1 cellular context compared by ENCODE assay signal in the genomic region with DNA sequence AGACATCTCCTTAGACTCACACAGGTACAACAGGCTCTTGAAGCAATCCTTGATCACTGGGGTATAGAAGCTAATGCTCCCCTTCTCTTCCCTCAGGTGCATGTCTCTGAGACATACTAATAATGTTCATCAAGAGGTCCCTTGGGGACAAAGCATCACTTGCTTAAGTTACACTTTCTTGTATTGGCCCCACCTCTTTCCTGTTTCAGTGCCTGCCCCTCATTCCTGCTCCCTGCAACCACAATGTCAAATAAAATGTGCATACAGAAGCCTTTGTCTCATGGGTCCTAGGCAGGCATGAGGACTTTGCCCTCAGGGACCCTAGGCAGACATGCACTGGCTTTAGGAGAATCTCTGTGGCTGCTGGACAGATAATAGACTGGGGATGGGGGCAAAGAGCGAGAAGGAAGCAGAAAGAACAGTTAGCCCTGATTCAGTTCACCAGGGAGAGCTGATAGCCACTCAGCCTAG.
A peak's percentile ranks its signal among the peaks of the same experiment; 100 is the strongest.
TF ChIP-seq lines count a peak whose summit lies in the region.

No MANE protein-coding gene starts in this region.

TF ChIP-seq in HepG2, 621 proteins besides CTCF, POLR2A, EP300 and RAD21 (continued from another document and continues in another):
- TF ChIP-seq, protein P1, sequence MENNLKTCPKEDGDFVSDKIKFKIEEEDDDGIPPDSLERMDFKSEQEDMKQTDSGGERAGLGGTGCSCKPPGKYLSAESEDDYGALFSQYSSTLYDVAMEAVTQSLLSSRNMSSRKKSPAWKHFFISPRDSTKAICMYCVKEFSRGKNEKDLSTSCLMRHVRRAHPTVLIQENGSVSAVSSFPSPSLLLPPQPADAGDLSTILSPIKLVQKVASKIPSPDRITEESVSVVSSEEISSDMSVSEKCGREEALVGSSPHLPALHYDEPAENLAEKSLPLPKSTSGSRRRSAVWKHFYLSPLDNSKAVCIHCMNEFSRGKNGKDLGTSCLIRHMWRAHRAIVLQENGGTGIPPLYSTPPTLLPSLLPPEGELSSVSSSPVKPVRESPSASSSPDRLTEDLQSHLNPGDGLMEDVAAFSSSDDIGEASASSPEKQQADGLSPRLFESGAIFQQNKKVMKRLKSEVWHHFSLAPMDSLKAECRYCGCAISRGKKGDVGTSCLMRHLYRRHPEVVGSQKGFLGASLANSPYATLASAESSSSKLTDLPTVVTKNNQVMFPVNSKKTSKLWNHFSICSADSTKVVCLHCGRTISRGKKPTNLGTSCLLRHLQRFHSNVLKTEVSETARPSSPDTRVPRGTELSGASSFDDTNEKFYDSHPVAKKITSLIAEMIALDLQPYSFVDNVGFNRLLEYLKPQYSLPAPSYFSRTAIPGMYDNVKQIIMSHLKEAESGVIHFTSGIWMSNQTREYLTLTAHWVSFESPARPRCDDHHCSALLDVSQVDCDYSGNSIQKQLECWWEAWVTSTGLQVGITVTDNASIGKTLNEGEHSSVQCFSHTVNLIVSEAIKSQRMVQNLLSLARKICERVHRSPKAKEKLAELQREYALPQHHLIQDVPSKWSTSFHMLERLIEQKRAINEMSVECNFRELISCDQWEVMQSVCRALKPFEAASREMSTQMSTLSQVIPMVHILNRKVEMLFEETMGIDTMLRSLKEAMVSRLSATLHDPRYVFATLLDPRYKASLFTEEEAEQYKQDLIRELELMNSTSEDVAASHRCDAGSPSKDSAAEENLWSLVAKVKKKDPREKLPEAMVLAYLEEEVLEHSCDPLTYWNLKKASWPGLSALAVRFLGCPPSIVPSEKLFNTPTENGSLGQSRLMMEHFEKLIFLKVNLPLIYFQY (CRISPR knock-in tag; IDR thresholded peaks at IDR 0.05; ENCODE audit: borderline replicate concordance): no peak
- TF ChIP-seq PAWR (CRISPR knock-in tag; IDR thresholded peaks at IDR 0.05; ENCODE audit: borderline replicate concordance) (no peak), ZNF205 (CRISPR knock-in tag; IDR thresholded peaks at IDR 0.05) (0 out of 2 replicates have a peak, but pooled peaks have one; percentile 42), GATAD2A (CRISPR knock-in tag; IDR thresholded peaks at IDR 0.05) (peak; percentile 34; the same call in 1 of the 2 replicates), TARDBP (CRISPR knock-in tag; IDR thresholded peaks at IDR 0.05) (0 out of 2 replicates have a peak, but pooled peaks have one; percentile 24), PITX1 (CRISPR knock-in tag; IDR thresholded peaks at IDR 0.05) (0 out of 2 replicates have a peak, but pooled peaks have one; percentile 26), AGO1 (IDR thresholded peaks at IDR 0.05; ENCODE audit: low read depth, low read length, poor library complexity, severe bottlenecking) (no peak), NCOR1 (IDR thresholded peaks at IDR 0.05; ENCODE audit: borderline replicate concordance, low read length) (peak; percentile 78; the same call in 1 of the 2 replicates), MIER2 (CRISPR knock-in tag; IDR thresholded peaks at IDR 0.05) (0 out of 2 replicates have a peak, but pooled peaks have one; percentile 24), ZNF264 (CRISPR knock-in tag; IDR thresholded peaks at IDR 0.05) (0 out of 2 replicates have a peak, but pooled peaks have one; percentile 22), ZNF292 (CRISPR knock-in tag; IDR thresholded peaks at IDR 0.05; ENCODE audit: borderline replicate concordance, low read depth) (peak; percentile 36; the same call in 1 of the 2 replicates), PHF21A (CRISPR knock-in tag; IDR thresholded peaks at IDR 0.05) (peak; percentile 47; the same call in 1 of the 2 replicates), EHMT2 (IDR thresholded peaks at IDR 0.05; ENCODE audit: borderline replicate concordance, low read depth, low read length) (peak; percentile 65; the same call in 1 of the 2 replicates), HNF4G (IDR thresholded peaks at IDR 0.05; ENCODE audit: borderline replicate concordance, low read depth, low read length) (peak; percentile 82), HNF4G (CRISPR knock-in tag; IDR thresholded peaks at IDR 0.05; ENCODE audit: borderline replicate concordance, low read depth) (peak; percentile 59; the same call in 1 of the 2 replicates), NONO (IDR thresholded peaks at IDR 0.05) (no peak), NONO (CRISPR knock-in tag; conservative IDR thresholded peaks at IDR 0.05) (0 out of 2 replicates have a peak, but pooled peaks have one; percentile 21), MTA3 (CRISPR knock-in tag; IDR thresholded peaks at IDR 0.05) (no peak), ISL2 (CRISPR knock-in tag; IDR thresholded peaks at IDR 0.05) (peak; percentile 24; the same call in 1 of the 2 replicates), TBL1XR1 (IDR thresholded peaks at IDR 0.05; ENCODE audit: borderline replicate concordance, low read length, partially characterized antibody) (no peak), ZNF644 (CRISPR knock-in tag; IDR thresholded peaks at IDR 0.05; ENCODE audit: low read depth) (peak; percentile 80), MEF2D (CRISPR knock-in tag; IDR thresholded peaks at IDR 0.05) (no peak), ZNF34 (CRISPR knock-in tag; IDR thresholded peaks at IDR 0.05; ENCODE audit: borderline replicate concordance) (no peak), MAZ (IDR thresholded peaks at IDR 0.05; ENCODE audit: borderline replicate concordance, low read depth, low read length) (peak; percentile 35; the same call in 1 of the 2 replicates), MAZ (CRISPR knock-in tag; IDR thresholded peaks at IDR 0.05; ENCODE audit: low read depth) (no peak), KDM6A (CRISPR knock-in tag; IDR thresholded peaks at IDR 0.05; ENCODE audit: low read depth) (0 out of 2 replicates have a peak, but pooled peaks have one; percentile 15), TEAD3 (CRISPR knock-in tag; optimal IDR thresholded peaks at IDR 0.05; ENCODE audit: borderline replicate concordance) (peak; percentile 33), NR2F6 (IDR thresholded peaks at IDR 0.05) (peak; percentile 24; the same call in 1 of the 2 replicates), NR2F6 (CRISPR knock-in tag; IDR thresholded peaks at IDR 0.05) (no peak), HNF4A (CRISPR knock-in tag; IDR thresholded peaks at IDR 0.05) (peak; percentile 93), POGZ (CRISPR knock-in tag; IDR thresholded peaks at IDR 0.05) (0 out of 2 replicates have a peak, but pooled peaks have one; percentile 47), MBD4 (IDR thresholded peaks at IDR 0.05; ENCODE audit: borderline replicate concordance, low read length) (no peak), XRCC5 (optimal IDR thresholded peaks at IDR 0.05; ENCODE audit: low read length) (peak; percentile 40), SOX5 (CRISPR knock-in tag; IDR thresholded peaks at IDR 0.05; ENCODE audit: borderline replicate concordance) (peak; percentile 80; the same call in 1 of the 2 replicates)
- TF ChIP-seq, protein P2, sequence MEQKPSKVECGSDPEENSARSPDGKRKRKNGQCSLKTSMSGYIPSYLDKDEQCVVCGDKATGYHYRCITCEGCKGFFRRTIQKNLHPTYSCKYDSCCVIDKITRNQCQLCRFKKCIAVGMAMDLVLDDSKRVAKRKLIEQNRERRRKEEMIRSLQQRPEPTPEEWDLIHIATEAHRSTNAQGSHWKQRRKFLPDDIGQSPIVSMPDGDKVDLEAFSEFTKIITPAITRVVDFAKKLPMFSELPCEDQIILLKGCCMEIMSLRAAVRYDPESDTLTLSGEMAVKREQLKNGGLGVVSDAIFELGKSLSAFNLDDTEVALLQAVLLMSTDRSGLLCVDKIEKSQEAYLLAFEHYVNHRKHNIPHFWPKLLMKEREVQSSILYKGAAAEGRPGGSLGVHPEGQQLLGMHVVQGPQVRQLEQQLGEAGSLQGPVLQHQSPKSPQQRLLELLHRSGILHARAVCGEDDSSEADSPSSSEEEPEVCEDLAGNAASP (CRISPR knock-in tag; IDR thresholded peaks at IDR 0.05; ENCODE audit: borderline replicate concordance): peak; percentile 86; the same call in 1 of the 2 replicates
- TF ChIP-seq, protein P3, sequence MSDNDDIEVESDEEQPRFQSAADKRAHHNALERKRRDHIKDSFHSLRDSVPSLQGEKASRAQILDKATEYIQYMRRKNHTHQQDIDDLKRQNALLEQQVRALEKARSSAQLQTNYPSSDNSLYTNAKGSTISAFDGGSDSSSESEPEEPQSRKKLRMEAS (IDR thresholded peaks at IDR 0.05): peak; percentile 42; the same call in 1 of the 2 replicates
- TF ChIP-seq, protein P4, sequence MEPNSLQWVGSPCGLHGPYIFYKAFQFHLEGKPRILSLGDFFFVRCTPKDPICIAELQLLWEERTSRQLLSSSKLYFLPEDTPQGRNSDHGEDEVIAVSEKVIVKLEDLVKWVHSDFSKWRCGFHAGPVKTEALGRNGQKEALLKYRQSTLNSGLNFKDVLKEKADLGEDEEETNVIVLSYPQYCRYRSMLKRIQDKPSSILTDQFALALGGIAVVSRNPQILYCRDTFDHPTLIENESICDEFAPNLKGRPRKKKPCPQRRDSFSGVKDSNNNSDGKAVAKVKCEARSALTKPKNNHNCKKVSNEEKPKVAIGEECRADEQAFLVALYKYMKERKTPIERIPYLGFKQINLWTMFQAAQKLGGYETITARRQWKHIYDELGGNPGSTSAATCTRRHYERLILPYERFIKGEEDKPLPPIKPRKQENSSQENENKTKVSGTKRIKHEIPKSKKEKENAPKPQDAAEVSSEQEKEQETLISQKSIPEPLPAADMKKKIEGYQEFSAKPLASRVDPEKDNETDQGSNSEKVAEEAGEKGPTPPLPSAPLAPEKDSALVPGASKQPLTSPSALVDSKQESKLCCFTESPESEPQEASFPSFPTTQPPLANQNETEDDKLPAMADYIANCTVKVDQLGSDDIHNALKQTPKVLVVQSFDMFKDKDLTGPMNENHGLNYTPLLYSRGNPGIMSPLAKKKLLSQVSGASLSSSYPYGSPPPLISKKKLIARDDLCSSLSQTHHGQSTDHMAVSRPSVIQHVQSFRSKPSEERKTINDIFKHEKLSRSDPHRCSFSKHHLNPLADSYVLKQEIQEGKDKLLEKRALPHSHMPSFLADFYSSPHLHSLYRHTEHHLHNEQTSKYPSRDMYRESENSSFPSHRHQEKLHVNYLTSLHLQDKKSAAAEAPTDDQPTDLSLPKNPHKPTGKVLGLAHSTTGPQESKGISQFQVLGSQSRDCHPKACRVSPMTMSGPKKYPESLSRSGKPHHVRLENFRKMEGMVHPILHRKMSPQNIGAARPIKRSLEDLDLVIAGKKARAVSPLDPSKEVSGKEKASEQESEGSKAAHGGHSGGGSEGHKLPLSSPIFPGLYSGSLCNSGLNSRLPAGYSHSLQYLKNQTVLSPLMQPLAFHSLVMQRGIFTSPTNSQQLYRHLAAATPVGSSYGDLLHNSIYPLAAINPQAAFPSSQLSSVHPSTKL (CRISPR knock-in tag; IDR thresholded peaks at IDR 0.05): peak; percentile 65; the same call in 1 of the 2 replicates
- TF ChIP-seq, protein P5, sequence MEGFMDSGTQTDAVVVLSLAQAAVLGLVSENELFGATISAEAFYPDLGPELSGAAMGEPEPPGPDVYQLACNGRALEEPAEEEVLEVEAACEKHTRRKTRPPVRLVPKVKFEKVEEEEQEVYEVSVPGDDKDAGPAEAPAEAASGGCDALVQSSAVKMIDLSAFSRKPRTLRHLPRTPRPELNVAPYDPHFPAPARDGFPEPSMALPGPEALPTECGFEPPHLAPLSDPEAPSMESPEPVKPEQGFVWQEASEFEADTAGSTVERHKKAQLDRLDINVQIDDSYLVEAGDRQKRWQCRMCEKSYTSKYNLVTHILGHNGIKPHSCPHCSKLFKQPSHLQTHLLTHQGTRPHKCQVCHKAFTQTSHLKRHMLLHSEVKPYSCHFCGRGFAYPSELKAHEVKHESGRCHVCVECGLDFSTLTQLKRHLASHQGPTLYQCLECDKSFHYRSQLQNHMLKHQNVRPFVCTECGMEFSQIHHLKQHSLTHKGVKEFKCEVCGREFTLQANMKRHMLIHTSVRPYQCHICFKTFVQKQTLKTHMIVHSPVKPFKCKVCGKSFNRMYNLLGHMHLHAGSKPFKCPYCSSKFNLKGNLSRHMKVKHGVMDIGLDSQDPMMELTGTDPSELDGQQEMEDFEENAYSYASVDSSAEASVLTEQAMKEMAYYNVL (CRISPR knock-in tag; IDR thresholded peaks at IDR 0.05; ENCODE audit: borderline replicate concordance): 0 out of 2 replicates have a peak, but pooled peaks have one; percentile 32
- TF ChIP-seq, protein P6, sequence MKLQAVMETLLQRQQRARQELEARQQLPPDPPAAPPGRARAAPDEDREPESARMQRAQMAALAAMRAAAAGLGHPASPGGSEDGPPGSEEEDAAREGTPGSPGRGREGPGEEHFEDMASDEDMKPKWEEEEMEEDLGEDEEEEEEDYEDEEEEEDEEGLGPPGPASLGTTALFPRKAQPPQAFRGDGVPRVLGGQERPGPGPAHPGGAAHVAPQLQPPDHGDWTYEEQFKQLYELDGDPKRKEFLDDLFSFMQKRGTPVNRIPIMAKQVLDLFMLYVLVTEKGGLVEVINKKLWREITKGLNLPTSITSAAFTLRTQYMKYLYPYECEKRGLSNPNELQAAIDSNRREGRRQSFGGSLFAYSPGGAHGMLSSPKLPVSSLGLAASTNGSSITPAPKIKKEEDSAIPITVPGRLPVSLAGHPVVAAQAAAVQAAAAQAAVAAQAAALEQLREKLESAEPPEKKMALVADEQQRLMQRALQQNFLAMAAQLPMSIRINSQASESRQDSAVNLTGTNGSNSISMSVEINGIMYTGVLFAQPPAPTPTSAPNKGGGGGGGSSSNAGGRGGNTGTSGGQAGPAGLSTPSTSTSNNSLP (IDR thresholded peaks at IDR 0.05; ENCODE audit: low read depth, low read length): no peak
- TF ChIP-seq, protein P7, sequence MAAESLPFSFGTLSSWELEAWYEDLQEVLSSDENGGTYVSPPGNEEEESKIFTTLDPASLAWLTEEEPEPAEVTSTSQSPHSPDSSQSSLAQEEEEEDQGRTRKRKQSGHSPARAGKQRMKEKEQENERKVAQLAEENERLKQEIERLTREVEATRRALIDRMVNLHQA (CRISPR knock-in tag; IDR thresholded peaks at IDR 0.05): no peak
- TF ChIP-seq, protein P8, sequence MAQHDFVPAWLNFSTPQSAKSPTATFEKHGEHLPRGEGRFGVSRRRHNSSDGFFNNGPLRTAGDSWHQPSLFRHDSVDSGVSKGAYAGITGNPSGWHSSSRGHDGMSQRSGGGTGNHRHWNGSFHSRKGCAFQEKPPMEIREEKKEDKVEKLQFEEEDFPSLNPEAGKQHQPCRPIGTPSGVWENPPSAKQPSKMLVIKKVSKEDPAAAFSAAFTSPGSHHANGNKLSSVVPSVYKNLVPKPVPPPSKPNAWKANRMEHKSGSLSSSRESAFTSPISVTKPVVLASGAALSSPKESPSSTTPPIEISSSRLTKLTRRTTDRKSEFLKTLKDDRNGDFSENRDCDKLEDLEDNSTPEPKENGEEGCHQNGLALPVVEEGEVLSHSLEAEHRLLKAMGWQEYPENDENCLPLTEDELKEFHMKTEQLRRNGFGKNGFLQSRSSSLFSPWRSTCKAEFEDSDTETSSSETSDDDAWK (CRISPR knock-in tag; IDR thresholded peaks at IDR 0.05): no peak
- TF ChIP-seq, protein P9, sequence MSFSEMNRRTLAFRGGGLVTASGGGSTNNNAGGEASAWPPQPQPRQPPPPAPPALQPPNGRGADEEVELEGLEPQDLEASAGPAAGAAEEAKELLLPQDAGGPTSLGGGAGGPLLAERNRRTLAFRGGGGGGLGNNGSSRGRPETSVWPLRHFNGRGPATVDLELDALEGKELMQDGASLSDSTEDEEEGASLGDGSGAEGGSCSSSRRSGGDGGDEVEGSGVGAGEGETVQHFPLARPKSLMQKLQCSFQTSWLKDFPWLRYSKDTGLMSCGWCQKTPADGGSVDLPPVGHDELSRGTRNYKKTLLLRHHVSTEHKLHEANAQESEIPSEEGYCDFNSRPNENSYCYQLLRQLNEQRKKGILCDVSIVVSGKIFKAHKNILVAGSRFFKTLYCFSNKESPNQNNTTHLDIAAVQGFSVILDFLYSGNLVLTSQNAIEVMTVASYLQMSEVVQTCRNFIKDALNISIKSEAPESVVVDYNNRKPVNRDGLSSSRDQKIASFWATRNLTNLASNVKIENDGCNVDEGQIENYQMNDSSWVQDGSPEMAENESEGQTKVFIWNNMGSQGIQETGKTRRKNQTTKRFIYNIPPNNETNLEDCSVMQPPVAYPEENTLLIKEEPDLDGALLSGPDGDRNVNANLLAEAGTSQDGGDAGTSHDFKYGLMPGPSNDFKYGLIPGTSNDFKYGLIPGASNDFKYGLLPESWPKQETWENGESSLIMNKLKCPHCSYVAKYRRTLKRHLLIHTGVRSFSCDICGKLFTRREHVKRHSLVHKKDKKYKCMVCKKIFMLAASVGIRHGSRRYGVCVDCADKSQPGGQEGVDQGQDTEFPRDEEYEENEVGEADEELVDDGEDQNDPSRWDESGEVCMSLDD (CRISPR knock-in tag; IDR thresholded peaks at IDR 0.05; ENCODE audit: borderline replicate concordance): no peak
